In the genomic region with DNA sequence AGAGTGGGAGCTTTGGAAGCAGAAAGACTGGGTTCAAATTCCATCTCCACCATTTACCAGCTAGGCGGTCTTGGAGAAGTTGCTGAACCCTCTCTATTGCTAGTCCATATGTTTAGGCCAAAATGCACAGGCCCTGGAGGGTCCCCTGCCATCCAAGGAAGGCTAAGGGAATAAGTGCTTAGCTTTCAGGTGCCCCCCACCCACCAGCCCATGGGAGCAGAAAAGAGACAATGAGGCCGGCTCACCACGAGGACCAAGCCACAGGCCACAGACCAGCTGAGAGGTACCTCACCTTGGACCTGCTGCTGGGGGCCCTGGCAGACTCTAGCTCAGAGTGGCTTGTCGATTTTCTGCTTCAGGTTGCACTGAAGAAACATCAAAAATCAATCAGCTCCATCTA, we compare ENCODE assay signal across 31 cellular contexts.
"Had no signal": no experiment of that assay in that cellular context is flagged by ENCODE, and none has a peak within 500 bp of the region (broad histone marks: within the 10 kb centered on the region; RNA-seq: fewer than 3 reads in every experiment).

No MANE protein-coding gene starts in this region.

- H3K36me3 Mint-ChIP-seq: activated naive CD8-positive, alpha-beta T cell treated with anti-CD3 and anti-CD28 coated beads for 36 hours; immature natural killer cell; natural killer cell treated with Interleukin-12 subunit alpha and Interleukin-12 subunit beta and Interleukin-15 and Interleukin-18, amount 100 ng/mL, for 72 hours; stimulated activated naive B cell treated with anti-CD40 and anti-IgM and Interleukin-4, amounts not matched to agents 10 μg/mL and 1 μg/mL and 100 μg/mL, for 72 hours had no signal

- H3K27me3 Mint-ChIP-seq: activated CD8-positive, alpha-beta T cell treated with anti-CD3 and anti-CD28 coated beads for 36 hours had no signal

- H3K4me1 ChIP-seq: adrenal gland, body of pancreas, heart left ventricle, left lung, lower lobe of right lung, right lobe of liver, suprapubic skin, tibial artery had no signal

- H3K9me3 ChIP-seq: adrenal gland, body of pancreas, heart left ventricle, left lung, lower lobe of right lung, right lobe of liver, suprapubic skin, tibial artery had no signal

- DNase-seq: activated CD4-positive, alpha-beta T cell treated with anti-CD3 and anti-CD28 coated beads for 4 hours; activated CD4-positive, CD25-positive, alpha-beta regulatory T cell; activated CD8-positive, alpha-beta T cell treated with anti-CD3 and anti-CD28 coated beads for 36 hours; activated naive CD4-positive, alpha-beta T cell treated with anti-CD3 and anti-CD28 coated beads for 36 hours; activated naive CD8-positive, alpha-beta T cell treated with anti-CD3 and anti-CD28 coated beads for 36 hours; activated T-cell treated with anti-CD3 and anti-CD28 coated beads for 4 hours; activated T-cell treated with anti-CD3 and anti-CD28 coated beads, Interleukin-2, amount 50 U/mL, for 72 hours; aorta; body of pancreas; cerebellar nuclear complex; cortex of kidney; foreskin fibroblast; heart left ventricle; hypothalamus; immature natural killer cell; left lung; lower lobe of right lung; mesenchymal stem cell; small intestine; stimulated activated CD4-positive, alpha-beta T cell treated with anti-CD3 and anti-CD28 coated beads, Interleukin-1b, Interleukin-23, amount 100 ng/mL, for 48 hours; stimulated activated CD4-positive, alpha-beta T cell treated with anti-CD3 and anti-CD28 coated beads, Interleukin-4, amount 100 ng/mL, for 4 hours; stimulated activated naive B cell treated with anti-CD40 and anti-IgM and Interleukin-4, amounts not matched to agents 10 μg/mL and 1 μg/mL and 100 μg/mL, for 72 hours; T-helper 1 cell had no signal

- H3K4me3 ChIP-seq: adrenal gland, body of pancreas, heart left ventricle, left lung, lower lobe of right lung, right lobe of liver, suprapubic skin, tibial artery had no signal

- H3K27ac ChIP-seq: adrenal gland, body of pancreas, heart left ventricle, left lung, lower lobe of right lung, right lobe of liver, suprapubic skin, tibial artery had no signal

- H3K27me3 ChIP-seq: adrenal gland, body of pancreas, heart left ventricle, left lung, right lobe of liver, suprapubic skin, tibial artery had no signal

- H3K9me3 Mint-ChIP-seq: activated CD8-positive, alpha-beta T cell treated with anti-CD3 and anti-CD28 coated beads for 36 hours; activated naive CD4-positive, alpha-beta T cell treated with anti-CD3 and anti-CD28 coated beads for 36 hours; activated naive CD8-positive, alpha-beta T cell treated with anti-CD3 and anti-CD28 coated beads for 36 hours; activated T-cell treated with anti-CD3 and anti-CD28 coated beads, Interleukin-2, amount 50 U/mL, for 72 hours; natural killer cell treated with Interleukin-12 subunit alpha and Interleukin-12 subunit beta and Interleukin-15 and Interleukin-18, amount 100 ng/mL, for 72 hours; stimulated activated naive B cell treated with anti-CD40 and anti-IgM and Interleukin-4, amounts not matched to agents 10 μg/mL and 1 μg/mL and 100 μg/mL, for 72 hours; T-helper 2 cell treated with Interferon-gamma antibody and Interleukin-4, amounts not matched to agents 5 μg/mL and 100 μg/mL, for 36 hours had no signal

- H3K27ac Mint-ChIP-seq: activated CD8-positive, alpha-beta T cell treated with anti-CD3 and anti-CD28 coated beads for 36 hours; activated naive CD4-positive, alpha-beta T cell treated with anti-CD3 and anti-CD28 coated beads for 36 hours; activated naive CD8-positive, alpha-beta T cell treated with anti-CD3 and anti-CD28 coated beads for 36 hours; activated T-cell treated with anti-CD3 and anti-CD28 coated beads, Interleukin-2, amount 50 U/mL, for 72 hours; immature natural killer cell; natural killer cell treated with Interleukin-12 subunit alpha and Interleukin-12 subunit beta and Interleukin-15 and Interleukin-18, amount 100 ng/mL, for 72 hours; progenitor cell of endocrine pancreas; stimulated activated naive B cell treated with anti-CD40 and anti-IgM and Interleukin-4, amounts not matched to agents 10 μg/mL and 1 μg/mL and 100 μg/mL, for 72 hours; T-helper 2 cell treated with Interferon-gamma antibody and Interleukin-4, amounts not matched to agents 5 μg/mL and 100 μg/mL, for 36 hours had no signal

- H3K4me3 Mint-ChIP-seq: activated CD8-positive, alpha-beta T cell treated with anti-CD3 and anti-CD28 coated beads for 36 hours; activated naive CD4-positive, alpha-beta T cell treated with anti-CD3 and anti-CD28 coated beads for 36 hours; activated naive CD8-positive, alpha-beta T cell treated with anti-CD3 and anti-CD28 coated beads for 36 hours; activated T-cell treated with anti-CD3 and anti-CD28 coated beads, Interleukin-2, amount 50 U/mL, for 72 hours; immature natural killer cell; natural killer cell treated with Interleukin-12 subunit alpha and Interleukin-12 subunit beta and Interleukin-15 and Interleukin-18, amount 100 ng/mL, for 72 hours; stimulated activated naive B cell treated with anti-CD40 and anti-IgM and Interleukin-4, amounts not matched to agents 10 μg/mL and 1 μg/mL and 100 μg/mL, for 72 hours; T-helper 2 cell treated with Interferon-gamma antibody and Interleukin-4, amounts not matched to agents 5 μg/mL and 100 μg/mL, for 36 hours had no signal

- H3K4me1 Mint-ChIP-seq: activated naive CD8-positive, alpha-beta T cell treated with anti-CD3 and anti-CD28 coated beads for 36 hours; immature natural killer cell; stimulated activated naive B cell treated with anti-CD40 and anti-IgM and Interleukin-4, amounts not matched to agents 10 μg/mL and 1 μg/mL and 100 μg/mL, for 72 hours had no signal

- ATAC-seq: activated CD8-positive, alpha-beta T cell treated with anti-CD3 and anti-CD28 coated beads for 36 hours; activated T-cell treated with anti-CD3 and anti-CD28 coated beads, Interleukin-2, amount 50 U/mL, for 72 hours; body of pancreas; esophagus mucosa; heart left ventricle; left lung; lower lobe of right lung; natural killer cell treated with Interleukin-12 subunit alpha and Interleukin-12 subunit beta and Interleukin-15 and Interleukin-18, amount 100 ng/mL, for 72 hours; right lobe of liver; stimulated activated naive B cell treated with anti-CD40 and anti-IgM and Interleukin-4, amounts not matched to agents 10 μg/mL and 1 μg/mL and 100 μg/mL, for 72 hours had no signal

- H3K36me3 ChIP-seq: adrenal gland, heart left ventricle, left lung, lower lobe of right lung, right lobe of liver, suprapubic skin, tibial artery had no signal
